Comparison of ENCODE assay signal across 2 cellular contexts in genomic region chr13:94795292-94795691, GRCh38.
TF ChIP-seq lines count a peak whose summit lies in the region.

No MANE protein-coding gene starts in this region.

TF ChIP-seq in SK-N-SH, 30 proteins besides CTCF, POLR2A, EP300 and RAD21 (continued from another document):
- TF ChIP-seq, protein P1, sequence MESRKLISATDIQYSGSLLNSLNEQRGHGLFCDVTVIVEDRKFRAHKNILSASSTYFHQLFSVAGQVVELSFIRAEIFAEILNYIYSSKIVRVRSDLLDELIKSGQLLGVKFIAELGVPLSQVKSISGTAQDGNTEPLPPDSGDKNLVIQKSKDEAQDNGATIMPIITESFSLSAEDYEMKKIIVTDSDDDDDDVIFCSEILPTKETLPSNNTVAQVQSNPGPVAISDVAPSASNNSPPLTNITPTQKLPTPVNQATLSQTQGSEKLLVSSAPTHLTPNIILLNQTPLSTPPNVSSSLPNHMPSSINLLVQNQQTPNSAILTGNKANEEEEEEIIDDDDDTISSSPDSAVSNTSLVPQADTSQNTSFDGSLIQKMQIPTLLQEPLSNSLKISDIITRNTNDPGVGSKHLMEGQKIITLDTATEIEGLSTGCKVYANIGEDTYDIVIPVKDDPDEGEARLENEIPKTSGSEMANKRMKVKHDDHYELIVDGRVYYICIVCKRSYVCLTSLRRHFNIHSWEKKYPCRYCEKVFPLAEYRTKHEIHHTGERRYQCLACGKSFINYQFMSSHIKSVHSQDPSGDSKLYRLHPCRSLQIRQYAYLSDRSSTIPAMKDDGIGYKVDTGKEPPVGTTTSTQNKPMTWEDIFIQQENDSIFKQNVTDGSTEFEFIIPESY (IDR thresholded peaks at IDR 0.05; ENCODE audit: borderline replicate concordance, low read depth): no peak
- TF ChIP-seq IRF3 (IDR thresholded peaks at IDR 0.05; ENCODE audit: low read depth, low read length): no peak
- TF ChIP-seq, protein P2, sequence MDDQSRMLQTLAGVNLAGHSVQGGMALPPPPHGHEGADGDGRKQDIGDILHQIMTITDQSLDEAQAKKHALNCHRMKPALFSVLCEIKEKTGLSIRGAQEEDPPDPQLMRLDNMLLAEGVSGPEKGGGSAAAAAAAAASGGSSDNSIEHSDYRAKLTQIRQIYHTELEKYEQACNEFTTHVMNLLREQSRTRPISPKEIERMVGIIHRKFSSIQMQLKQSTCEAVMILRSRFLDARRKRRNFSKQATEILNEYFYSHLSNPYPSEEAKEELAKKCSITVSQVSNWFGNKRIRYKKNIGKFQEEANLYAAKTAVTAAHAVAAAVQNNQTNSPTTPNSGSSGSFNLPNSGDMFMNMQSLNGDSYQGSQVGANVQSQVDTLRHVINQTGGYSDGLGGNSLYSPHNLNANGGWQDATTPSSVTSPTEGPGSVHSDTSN (IDR thresholded peaks at IDR 0.05): no peak

TF ChIP-seq in SK-N-SH treated with all-trans-retinoic acid at 6 μM for 48 hours, 23 proteins besides CTCF, POLR2A, EP300 and RAD21 (continued from another document):
- TF ChIP-seq, protein P3, sequence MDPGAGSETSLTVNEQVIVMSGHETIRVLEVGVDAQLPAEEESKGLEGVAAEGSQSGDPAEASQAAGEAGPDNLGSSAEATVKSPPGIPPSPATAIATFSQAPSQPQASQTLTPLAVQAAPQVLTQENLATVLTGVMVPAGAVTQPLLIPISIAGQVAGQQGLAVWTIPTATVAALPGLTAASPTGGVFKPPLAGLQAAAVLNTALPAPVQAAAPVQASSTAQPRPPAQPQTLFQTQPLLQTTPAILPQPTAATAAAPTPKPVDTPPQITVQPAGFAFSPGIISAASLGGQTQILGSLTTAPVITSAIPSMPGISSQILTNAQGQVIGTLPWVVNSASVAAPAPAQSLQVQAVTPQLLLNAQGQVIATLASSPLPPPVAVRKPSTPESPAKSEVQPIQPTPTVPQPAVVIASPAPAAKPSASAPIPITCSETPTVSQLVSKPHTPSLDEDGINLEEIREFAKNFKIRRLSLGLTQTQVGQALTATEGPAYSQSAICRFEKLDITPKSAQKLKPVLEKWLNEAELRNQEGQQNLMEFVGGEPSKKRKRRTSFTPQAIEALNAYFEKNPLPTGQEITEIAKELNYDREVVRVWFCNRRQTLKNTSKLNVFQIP (CRISPR knock-in tag; IDR thresholded peaks at IDR 0.05; ENCODE audit: borderline replicate concordance, low read depth): no peak
- no peak for TF ChIP-seq SNAI2 (CRISPR knock-in tag; IDR thresholded peaks at IDR 0.05)
- TF ChIP-seq ZNF70 (CRISPR knock-in tag; IDR thresholded peaks at IDR 0.05): no peak
- no peak for TF ChIP-seq ISL1 (CRISPR knock-in tag; IDR thresholded peaks at IDR 0.05)
- no peak for TF ChIP-seq ZNF565 (CRISPR knock-in tag; conservative IDR thresholded peaks at IDR 0.05; ENCODE audit: low read depth)
- TF ChIP-seq CSRNP3 (CRISPR knock-in tag; IDR thresholded peaks at IDR 0.05): no peak
- TF ChIP-seq OSR1 (CRISPR knock-in tag; IDR thresholded peaks at IDR 0.05): no peak
- TF ChIP-seq CREB5 (CRISPR knock-in tag; IDR thresholded peaks at IDR 0.05; ENCODE audit: low read depth): no peak
- no peak for TF ChIP-seq PPARA (CRISPR knock-in tag; IDR thresholded peaks at IDR 0.05; ENCODE audit: borderline replicate concordance)
- no peak for TF ChIP-seq BACH2 (CRISPR knock-in tag; IDR thresholded peaks at IDR 0.05; ENCODE audit: borderline replicate concordance)
- no peak for TF ChIP-seq ZNF8 (CRISPR knock-in tag; IDR thresholded peaks at IDR 0.05)
- TF ChIP-seq ESRRG (CRISPR knock-in tag; IDR thresholded peaks at IDR 0.05): no peak
- TF ChIP-seq TCF4 (CRISPR knock-in tag; IDR thresholded peaks at IDR 0.05; ENCODE audit: borderline replicate concordance): no peak
- no peak for TF ChIP-seq ZFP3 (CRISPR knock-in tag; IDR thresholded peaks at IDR 0.05)
- no peak for TF ChIP-seq ZFP30 (CRISPR knock-in tag; IDR thresholded peaks at IDR 0.05)
- TF ChIP-seq TSHZ2 (CRISPR knock-in tag; IDR thresholded peaks at IDR 0.05): no peak
- no peak for TF ChIP-seq ARNTL (CRISPR knock-in tag; IDR thresholded peaks at IDR 0.05; ENCODE audit: borderline replicate concordance, low read depth)
- no peak for TF ChIP-seq ZC3H10 (CRISPR knock-in tag; IDR thresholded peaks at IDR 0.05)
TF ChIP-seq in SK-N-SH treated with all-trans-retinoic acid at 6 μM for 48 hours: peak in this region for 0.
